ENCODE assay signal across 8 cellular contexts in genomic region chr19:10228925-10229324, GRCh38. TPM values are rescaled to one million over a fixed set of nuclear protein-coding genes. Genes with fewer than 3 reads are reported as not detected.
DNase-seq lines count a peak whose midpoint lies in the region; ATAC-seq and TF ChIP-seq lines count a peak whose summit lies in the region.

No MANE protein-coding gene starts in this region.

- H3K4me3 ChIP-seq in CD8-positive, alpha-beta T cell (ENCODE audit: low read depth, low read length): no peak overlapping the region
- peak overlapping the region; percentile 73 for H3K4me3 ChIP-seq in SU-DHL-6 (ENCODE audit: insufficient read depth, low read length, poor library complexity, severe bottlenecking)

- CTCF ChIA-PET in CD8-positive, alpha-beta T cell (lab: Charles Lee): interaction anchor here (0.7 to 5.5 kb wide), 8 partner anchors 18 to 299 kb away, joined by 3 to 76 read pairs (median 4); no protein-coding TSS in a partner anchor

- intact Hi-C loops in CD8-positive, alpha-beta T cell (cut with DNase I, micrococcal nuclease): loop anchor here (1.0 kb wide), 1 partner anchor 21 kb away; no protein-coding TSS in a partner anchor

- H3K9ac ChIP-seq in SU-DHL-6 (ENCODE audit: low read length): peak overlapping the region; percentile 100

- no peak overlapping the region for H3K27ac Mint-ChIP-seq in CD8-positive, alpha-beta T cell
- peak overlapping the region; percentile 45 for H3K27ac Mint-ChIP-seq in chondrocyte (ENCODE audit: unreplicated experiment)
- peak overlapping the region in 4 of 10 donors; percentile 29 to 85 (median 48) for H3K27ac Mint-ChIP-seq in naive thymus-derived CD8-positive, alpha-beta T cell

- H3F3A ChIP-seq in SU-DHL-6 (ENCODE audit: insufficient read depth): peaks cover 84% of the 10 kb centered on the region

- H3K36me3 ChIP-seq in CD8-positive, alpha-beta T cell (ENCODE audit: insufficient read depth, low read length): no peaks in the 10 kb centered on the region
- peaks cover 16% of the 10 kb centered on the region; the same call in 1 of the 2 replicates for H3K36me3 ChIP-seq in SU-DHL-6 (ENCODE audit: low read length)

- H3K27me3 ChIP-seq in CD8-positive, alpha-beta T cell (ENCODE audit: insufficient read depth, low read length): no peaks in the 10 kb centered on the region
- H3K27me3 ChIP-seq in SU-DHL-6 (ENCODE audit: low read length): no peaks in the 10 kb centered on the region

- no peaks in the 10 kb centered on the region for H3K9me3 ChIP-seq in CD8-positive, alpha-beta T cell (ENCODE audit: low read length)
- no peaks in the 10 kb centered on the region for H3K9me3 ChIP-seq in SU-DHL-6 (ENCODE audit: insufficient read depth, low read length)

- H3K4me2 ChIP-seq in SU-DHL-6 (ENCODE audit: low read depth, low read length, poor library complexity, severe bottlenecking): peak overlapping the region; percentile 83

- H3K9me3 Mint-ChIP-seq in CD8-positive, alpha-beta T cell: no peaks in the 10 kb centered on the region
- H3K9me3 Mint-ChIP-seq in chondrocyte (ENCODE audit: low read depth): no peaks in the 10 kb centered on the region
- no peaks in the 10 kb centered on the region for H3K9me3 Mint-ChIP-seq in naive thymus-derived CD8-positive, alpha-beta T cell

- peaks cover 82% of the 10 kb centered on the region for H3K79me2 ChIP-seq in SU-DHL-6 (ENCODE audit: insufficient read depth, low read length)

- peaks cover 11% of the 10 kb centered on the region for H3K4me1 Mint-ChIP-seq in CD8-positive, alpha-beta T cell (ENCODE audit: low read depth)
- H3K4me1 Mint-ChIP-seq in chondrocyte (ENCODE audit: low read depth): peaks cover 13% of the 10 kb centered on the region
- peaks cover 10 to 26% (median 13%) of the 10 kb centered on the region in 4 donors for H3K4me1 Mint-ChIP-seq in naive thymus-derived CD8-positive, alpha-beta T cell

- no peaks in the 10 kb centered on the region for H3K27me3 Mint-ChIP-seq in CD8-positive, alpha-beta T cell (ENCODE audit: low read depth)
- H3K27me3 Mint-ChIP-seq in chondrocyte (ENCODE audit: low read depth): no peaks in the 10 kb centered on the region
- H3K27me3 Mint-ChIP-seq in naive thymus-derived CD8-positive, alpha-beta T cell: no peaks in the 10 kb centered on the region

- no peak overlapping the region for H2AFZ ChIP-seq in SU-DHL-6 (ENCODE audit: low read depth, low read length, severe bottlenecking)

- peak; percentile 63 for TF ChIP-seq CTCF in CD8-positive, alpha-beta T cell (IDR thresholded peaks at IDR 0.05)
- TF ChIP-seq CTCF in SU-DHL-6 (IDR thresholded peaks at IDR 0.05; ENCODE audit: insufficient read depth, low read length, poor library complexity, severe bottlenecking) (peak; percentile 65), chondrocyte (IDR thresholded peaks at IDR 0.05) (peak; percentile 75)

- peak; percentile 15 for ATAC-seq in CD8-positive, alpha-beta T cell
- no peak for ATAC-seq in naive thymus-derived CD8-positive, alpha-beta T cell
- ATAC-seq in HG03139 (IDR thresholded peaks at IDR 0.05; ENCODE audit: unreplicated experiment) (no peak), HG03439 (IDR thresholded peaks at IDR 0.05; ENCODE audit: unreplicated experiment) (no peak)

- POLR2A ChIA-PET in CD8-positive, alpha-beta T cell (lab: Charles Lee): interaction anchor here (0.9 to 1.7 kb wide), 3 partner anchors 7 to 21 kb away, joined by 3 to 5 read pairs (median 5); no protein-coding TSS in a partner anchor
- POLR2A ChIA-PET in naive thymus-derived CD8-positive, alpha-beta T cell (lab: Charles Lee): interaction anchor here (0.6 to 1.5 kb wide), 6 partner anchors 8 to 1810 kb away, joined by 3 to 4 read pairs (median 3); no protein-coding TSS in a partner anchor

- H3K9me2 ChIP-seq in SU-DHL-6 (replicated peaks; ENCODE audit: insufficient read depth, low read length): no peaks in the 10 kb centered on the region

- H3K4me1 ChIP-seq in CD8-positive, alpha-beta T cell (ENCODE audit: insufficient read depth, low read length): peaks cover 9% of the 10 kb centered on the region

- no peak overlapping the region for H3K27ac ChIP-seq in CD8-positive, alpha-beta T cell (ENCODE audit: low read depth, low read length)
- peak overlapping the region; percentile 100 for H3K27ac ChIP-seq in SU-DHL-6 (ENCODE audit: low read depth, low read length)

- no peaks in the 10 kb centered on the region; the same call in 1 of the 2 replicates for H4K20me1 ChIP-seq in SU-DHL-6 (ENCODE audit: low read depth, low read length)

- H3K36me3 Mint-ChIP-seq in CD8-positive, alpha-beta T cell: peaks cover 3% of the 10 kb centered on the region
- H3K36me3 Mint-ChIP-seq in chondrocyte (ENCODE audit: low read depth): peaks cover 4% of the 10 kb centered on the region
- peaks cover 0 to 2% (median 0%) of the 10 kb centered on the region in 3 donors for H3K36me3 Mint-ChIP-seq in naive thymus-derived CD8-positive, alpha-beta T cell

- peak in 5 of 7 experiments; percentile 11 to 56 (median 43) for DNase-seq in CD8-positive, alpha-beta T cell
- peak; percentile 53 for DNase-seq in GM19240 (ENCODE audit: insufficient read length, low spot score)
- no peak for DNase-seq in chondrocyte (ENCODE audit: low spot score)
- DNase-seq in naive thymus-derived CD8-positive, alpha-beta T cell: peak in 5 of 10 donors; percentile 29 to 50 (median 36)
- no peak for DNase-seq in activated CD4-positive, CD25-positive, alpha-beta regulatory T cell treated with anti-CD3 and anti-CD28 coated beads, Interleukin-2, amount 50 U/mL, for 72 hours

- peak overlapping the region; percentile 67 for H3K4me3 Mint-ChIP-seq in CD8-positive, alpha-beta T cell
- H3K4me3 Mint-ChIP-seq in chondrocyte (ENCODE audit: unreplicated experiment): peak overlapping the region; percentile 15
- peak overlapping the region in 8 of 10 donors; percentile 59 to 89 (median 74) for H3K4me3 Mint-ChIP-seq in naive thymus-derived CD8-positive, alpha-beta T cell

RNA-seq across cellular contexts. Expression of gene S1PR2, which starts 2.2 kb away (rescaled TPM):
- total RNA-seq in CD8-positive, alpha-beta T cell: 10 to 100 TPM; 13.3 to 14.8 TPM
- total RNA-seq in chondrocyte: 4.7 to 13.4 TPM (median 12.0 TPM) in 3 replicates
- total RNA-seq in naive thymus-derived CD8-positive, alpha-beta T cell: 1 to 10 TPM; 3.0 TPM
- polyA plus RNA-seq in naive thymus-derived CD8-positive, alpha-beta T cell: under 1 TPM; 0.18 to 0.60 (median 0.48) TPM

RNA-seq across cellular contexts. Expression of gene MRPL4, which starts 23.1 kb away (rescaled TPM):
- total RNA-seq in CD8-positive, alpha-beta T cell: 10 to 100 TPM; 39.5 to 46.0 TPM
- 39.4 to 46.1 TPM (median 39.6 TPM) in 3 replicates for total RNA-seq in chondrocyte
- 10 to 100 TPM; 47.9 to 50.8 TPM for total RNA-seq in naive thymus-derived CD8-positive, alpha-beta T cell
- polyA plus RNA-seq in naive thymus-derived CD8-positive, alpha-beta T cell: 10 to 100 TPM; 25.3 to 50.6 (median 31.3) TPM

RNA-seq across cellular contexts. Expression of gene DNMT1, which starts 34.2 kb away (rescaled TPM):
- total RNA-seq in CD8-positive, alpha-beta T cell: 100 to 1,000 TPM; 135 to 154 TPM
- 46.1 to 90.2 TPM (median 47.8 TPM) in 3 replicates for total RNA-seq in chondrocyte
- 100 to 1,000 TPM; 228 to 231 TPM for total RNA-seq in naive thymus-derived CD8-positive, alpha-beta T cell
- 100 to 1,000 TPM in 2 of 3 donors, 10 to 100 TPM in 1; 93.7 to 146 (median 142) TPM for polyA plus RNA-seq in naive thymus-derived CD8-positive, alpha-beta T cell

RNA-seq across cellular contexts. Expression of gene ICAM1, which starts 42.0 kb away (rescaled TPM):
- 10 to 100 TPM; 15.0 to 17.1 TPM for total RNA-seq in CD8-positive, alpha-beta T cell
- total RNA-seq in chondrocyte: 3.5 to 21.8 TPM (median 19.0 TPM) in 3 replicates
- total RNA-seq in naive thymus-derived CD8-positive, alpha-beta T cell: 1 to 10 TPM; 1.9 to 2.0 TPM
- polyA plus RNA-seq in naive thymus-derived CD8-positive, alpha-beta T cell: 1 to 10 TPM; 1.2 to 3.9 (median 2.8) TPM

RNA-seq across cellular contexts. Expression of gene ICAM4, which starts 57.8 kb away (rescaled TPM):
- under 1 TPM in 1 of 2 experiments, not detected in 1; 0.28 TPM for total RNA-seq in CD8-positive, alpha-beta T cell
- 0.31 TPM in 1 of 3 replicates, not detected in the others for total RNA-seq in chondrocyte
- under 1 TPM in 1 of 2 experiments, not detected in 1; 0.57 TPM for total RNA-seq in naive thymus-derived CD8-positive, alpha-beta T cell
- under 1 TPM in 2 of 3 donors, not detected in 1; 0.22 to 0.42 TPM for polyA plus RNA-seq in naive thymus-derived CD8-positive, alpha-beta T cell

Comparison
In these comparisons a context has a peak if more than half of its experiments do, and no peak if none do; other contexts are left out.
1. DNase-seq: peak in CD8-positive, alpha-beta T cell (5 of 7) and GM19240 (single experiment); none in chondrocyte (single experiment) and activated CD4-positive, CD25-positive, alpha-beta regulatory T cell treated with anti-CD3 and anti-CD28 coated beads, Interleukin-2, amount 50 U/mL, for 72 hours (single experiment).
2. H3K4me3 Mint-ChIP-seq: peak in every context shown above with its lines; median percentile 74 in naive thymus-derived CD8-positive, alpha-beta T cell; 67 in CD8-positive, alpha-beta T cell; 15 in chondrocyte.
3. Peak in every context shown above with its lines, with median percentiles within 50 percentile points of each other: CTCF ChIP-seq.